8 cellular contexts compared by ENCODE assay signal in the genomic region with DNA sequence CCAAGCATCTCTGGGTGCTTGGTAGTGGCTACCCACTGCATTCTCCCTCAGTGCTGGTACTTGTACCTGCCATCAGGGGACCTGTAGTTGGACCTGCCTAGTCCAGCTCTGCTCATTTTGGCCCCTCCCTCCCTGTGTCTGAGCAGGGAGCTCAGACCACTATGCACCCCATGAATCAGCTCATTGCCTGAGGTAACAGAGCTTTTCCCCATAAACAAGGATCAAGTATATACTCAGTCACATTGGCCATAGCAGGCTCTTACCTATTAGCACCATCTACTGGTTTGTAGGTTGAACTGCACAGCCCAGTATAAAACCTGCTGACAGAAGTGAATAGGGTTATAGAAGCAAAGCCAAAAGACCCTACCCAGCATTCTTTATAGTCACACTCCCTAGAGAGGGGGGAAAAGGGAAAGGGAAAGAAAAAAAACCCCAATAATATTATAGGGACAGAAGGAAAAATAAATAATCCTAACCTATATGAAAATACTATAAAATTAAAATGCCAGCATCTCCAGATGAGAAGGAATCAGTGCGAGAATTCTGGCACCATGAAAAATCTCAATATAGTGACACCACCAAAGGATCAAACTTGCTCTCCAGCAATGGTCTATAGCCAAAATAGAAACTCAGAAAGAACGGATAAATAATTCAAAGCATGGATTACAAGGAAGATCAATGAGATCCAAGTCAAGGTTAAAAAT. TPM values are rescaled to one million over a fixed set of nuclear protein-coding genes. Genes with fewer than 3 reads are reported as not detected.
DNase-seq lines count a peak whose midpoint lies in the region; ATAC-seq and TF ChIP-seq lines count a peak whose summit lies in the region.

No MANE protein-coding gene starts in this region.

- DNase-seq in NCI-H1417 (lab: John Stamatoyannopoulos, UW) (peak in 2 of 3 experiments; percentile 11 to 40), NCI-H1417 treated with DMSO at 0.1 percent for 48 hours (lab: John Stamatoyannopoulos, UW) (no peak), NCI-H1694 treated with DMSO at 0.1 percent for 48 hours (lab: John Stamatoyannopoulos, UW) (peak; percentile 66), activated B cell treated with CpG ODN at 0.5 μM for 24 hours (no peak), fibroblast of mammary gland (ENCODE audit: low read depth) (peak; percentile 72), omental fat pad (ENCODE audit: low spot score) (no peak), MG63 (no peak)

- intact Hi-C loops in activated B cell treated with CpG ODN at 0.5 μM for 24 hours (cut with micrococcal nuclease): loop anchor here (1.0 to 5.0 kb wide), 4 partner anchors 106 to 462 kb away; a partner anchor contains a TSS

- peak overlapping the region; percentile 56 for H3K27ac Mint-ChIP-seq in activated B cell treated with CpG ODN at 0.5 μM for 24 hours

- no peaks in the 10 kb centered on the region for H3K27me3 Mint-ChIP-seq in activated B cell treated with CpG ODN at 0.5 μM for 24 hours

- no peak overlapping the region for H3K4me3 Mint-ChIP-seq in activated B cell treated with CpG ODN at 0.5 μM for 24 hours

- H3K4me3 ChIP-seq in fibroblast of mammary gland (ENCODE audit: control insufficient read depth, low read depth, low read length) (no peak overlapping the region), MG63 (no peak overlapping the region)

- peaks cover 43% of the 10 kb centered on the region for H3K36me3 Mint-ChIP-seq in activated B cell treated with CpG ODN at 0.5 μM for 24 hours (ENCODE audit: low read depth)

- no peaks in the 10 kb centered on the region for H3K27me3 ChIP-seq in MG63

- H3K36me3 ChIP-seq in MG63: peaks cover 14% of the 10 kb centered on the region

- H3K9me3 Mint-ChIP-seq in activated B cell treated with CpG ODN at 0.5 μM for 24 hours: peaks cover 7% of the 10 kb centered on the region

- POLR2A ChIA-PET in activated B cell treated with CpG ODN at 0.5 μM for 24 hours (lab: Charles Lee): interaction anchor here (0.7 to 1.6 kb wide), 4 partner anchors 103 to 132 kb away, joined by 3 to 6 read pairs (median 3); a partner anchor contains a TSS

- peak; percentile 90 for ATAC-seq in GM21723 (IDR thresholded peaks at IDR 0.05; ENCODE audit: unreplicated experiment)
- ATAC-seq in activated B cell treated with CpG ODN at 0.5 μM for 24 hours (ENCODE audit: low read depth): peak; percentile 97
- peak; percentile 82 for ATAC-seq in omental fat pad (ENCODE audit: low FRiP score)

- peaks cover 5% of the 10 kb centered on the region for H3K4me1 Mint-ChIP-seq in activated B cell treated with CpG ODN at 0.5 μM for 24 hours

- peaks cover 12% of the 10 kb centered on the region for H3K9me3 ChIP-seq in MG63

- TF ChIP-seq CTCF in activated B cell treated with CpG ODN at 0.5 μM for 24 hours (IDR thresholded peaks at IDR 0.05): peak; percentile 93
- peak; percentile 97 for TF ChIP-seq CTCF in fibroblast of mammary gland (conservative IDR thresholded peaks at IDR 0.05; ENCODE audit: control insufficient read depth, insufficient read depth, low read depth, low read length)
- TF ChIP-seq CTCF in omental fat pad (IDR thresholded peaks at IDR 0.05): peak in 2 of 3 donors; percentile 51 to 54

- CTCF ChIA-PET in activated B cell treated with CpG ODN at 0.5 μM for 24 hours (lab: Charles Lee): interaction anchor here (0.6 to 4.5 kb wide), 14 partner anchors 8 to 181 kb away, joined by 3 to 46 read pairs (median 4); a partner anchor contains a TSS

RNA-seq across cellular contexts. Expression of a gene that starts 6.9 kb away (rescaled TPM):
- 3.5 and 4.6 TPM in 2 replicates for total RNA-seq in activated B cell treated with CpG ODN at 0.5 μM for 24 hours
- 1 to 10 TPM; 1.6 to 3.2 (median 1.9) TPM for total RNA-seq in omental fat pad
- 0.26 TPM in 1 of 2 replicates, not detected in the other for total RNA-seq in MG63 (2014; rRNA removed; shearing (Covaris generic); ENCODE audit: low replicate concordance)

Comparison
In these comparisons a context has a peak if more than half of its experiments do, and no peak if none do; other contexts are left out.
1. DNase-seq: peak in NCI-H1417 (2 of 3), NCI-H1694 treated with DMSO at 0.1 percent for 48 hours (single experiment) and fibroblast of mammary gland (single experiment); none in NCI-H1417 treated with DMSO at 0.1 percent for 48 hours (single experiment), activated B cell treated with CpG ODN at 0.5 μM for 24 hours (single experiment), omental fat pad (single experiment) and MG63 (single experiment).
2. Peak in every context shown above with its lines, with median percentiles within 50 percentile points of each other: ATAC-seq and CTCF ChIP-seq.